Comparison of ENCODE assay signal across 16 cellular contexts in the genomic region with DNA sequence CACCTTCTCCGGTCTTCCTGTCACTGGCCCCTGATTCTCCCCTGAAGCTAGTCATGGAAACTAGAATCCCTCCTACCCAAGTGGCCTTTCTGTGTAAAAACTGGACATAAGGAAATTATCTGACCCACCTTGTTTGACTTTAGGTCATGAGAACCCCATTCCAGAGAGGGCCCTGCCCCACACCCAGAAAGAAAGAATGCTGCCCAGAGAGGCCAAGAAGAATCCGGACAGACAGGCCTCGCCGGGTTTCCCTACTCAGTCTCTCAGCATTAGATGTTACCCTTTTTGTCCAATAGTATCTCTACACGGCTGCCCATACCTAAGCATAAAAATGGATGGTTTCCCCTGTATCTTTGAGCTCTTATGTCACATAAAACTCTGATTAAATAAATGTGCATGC.
"Had no signal": no experiment of that assay in that cellular context is flagged by ENCODE, and none has a peak within 500 bp of the region (broad histone marks: within the 10 kb centered on the region; RNA-seq: fewer than 3 reads in every experiment).

No MANE protein-coding gene starts in this region.

- H3K4me3 ChIP-seq: hepatocyte, tibial artery had no signal

- ATAC-seq: effector memory CD8-positive, alpha-beta T cell; left colon; naive thymus-derived CD4-positive, alpha-beta T cell; right cardiac atrium; stimulated activated effector memory CD8-positive, alpha-beta T cell treated with anti-CD3 and anti-CD28 coated beads, Interleukin-12 subunit alpha, Interleukin-12 subunit beta, amount 100 ng/mL, for 72 hours had no signal

- H3K36me3 Mint-ChIP-seq: naive thymus-derived CD4-positive, alpha-beta T cell; stimulated activated effector memory CD8-positive, alpha-beta T cell treated with anti-CD3 and anti-CD28 coated beads, Interleukin-12 subunit alpha, Interleukin-12 subunit beta, amount 100 ng/mL, for 72 hours had no signal

- H3K27ac ChIP-seq: neutrophil, tibial artery had no signal

- H3K27ac Mint-ChIP-seq: dendritic cell treated with granulocyte-macrophage colony-stimulating factor and Interleukin-4, amounts not matched to agents 40 ng/mL and 50 ng/mL, for 4 days; effector memory CD8-positive, alpha-beta T cell; naive thymus-derived CD4-positive, alpha-beta T cell; stimulated activated effector memory CD8-positive, alpha-beta T cell treated with anti-CD3 and anti-CD28 coated beads, Interleukin-12 subunit alpha, Interleukin-12 subunit beta, amount 100 ng/mL, for 72 hours; stimulated activated naive CD8-positive, alpha-beta T cell treated with anti-CD3 and anti-CD28 coated beads, Interleukin-15, Interleukin-2, amounts not matched to agents 100 ng/mL and 50 ng/mL, for 24 hours had no signal

- H3K9me3 Mint-ChIP-seq: dendritic cell treated with granulocyte-macrophage colony-stimulating factor and Interleukin-4, amounts not matched to agents 40 ng/mL and 50 ng/mL, for 4 days; effector memory CD8-positive, alpha-beta T cell; naive thymus-derived CD4-positive, alpha-beta T cell; stimulated activated effector memory CD8-positive, alpha-beta T cell treated with anti-CD3 and anti-CD28 coated beads, Interleukin-12 subunit alpha, Interleukin-12 subunit beta, amount 100 ng/mL, for 72 hours; stimulated activated naive CD8-positive, alpha-beta T cell treated with anti-CD3 and anti-CD28 coated beads, Interleukin-15, Interleukin-2, amounts not matched to agents 100 ng/mL and 50 ng/mL, for 24 hours had no signal

- H3K27me3 ChIP-seq: hepatocyte, neutrophil had no signal

- H3K4me2 ChIP-seq: hepatocyte had no signal

- H3K79me2 ChIP-seq: hepatocyte had no signal

- H2AFZ ChIP-seq: hepatocyte had no signal

- DNase-seq: effector memory CD8-positive, alpha-beta T cell; erythroblast; foreskin melanocyte; head of caudate nucleus; left colon; naive thymus-derived CD4-positive, alpha-beta T cell; right cardiac atrium; small intestine; stimulated activated CD4-positive, alpha-beta T cell treated with anti-CD3 and anti-CD28 coated beads, Interleukin-4, amount 100 ng/mL, for 1 hour; stimulated activated CD8-positive, alpha-beta memory T cell treated with anti-CD3 and anti-CD28 coated beads, Interleukin-4, amount 100 ng/mL, for 48 hours; tibial artery had no signal

- H3K9me3 ChIP-seq: neutrophil, tibial artery had no signal

- H3K27me3 Mint-ChIP-seq: dendritic cell treated with granulocyte-macrophage colony-stimulating factor and Interleukin-4, amounts not matched to agents 40 ng/mL and 50 ng/mL, for 4 days had no signal

- H3K4me1 Mint-ChIP-seq: stimulated activated effector memory CD8-positive, alpha-beta T cell treated with anti-CD3 and anti-CD28 coated beads, Interleukin-12 subunit alpha, Interleukin-12 subunit beta, amount 100 ng/mL, for 72 hours had no signal

- H3K36me3 ChIP-seq: neutrophil, tibial artery had no signal

- H3K4me3 Mint-ChIP-seq: dendritic cell treated with granulocyte-macrophage colony-stimulating factor and Interleukin-4, amounts not matched to agents 40 ng/mL and 50 ng/mL, for 4 days; effector memory CD8-positive, alpha-beta T cell; naive thymus-derived CD4-positive, alpha-beta T cell; stimulated activated effector memory CD8-positive, alpha-beta T cell treated with anti-CD3 and anti-CD28 coated beads, Interleukin-12 subunit alpha, Interleukin-12 subunit beta, amount 100 ng/mL, for 72 hours; stimulated activated naive CD8-positive, alpha-beta T cell treated with anti-CD3 and anti-CD28 coated beads, Interleukin-15, Interleukin-2, amounts not matched to agents 100 ng/mL and 50 ng/mL, for 24 hours had no signal
